12 cellular contexts compared by ENCODE assay signal in the genomic region with DNA sequence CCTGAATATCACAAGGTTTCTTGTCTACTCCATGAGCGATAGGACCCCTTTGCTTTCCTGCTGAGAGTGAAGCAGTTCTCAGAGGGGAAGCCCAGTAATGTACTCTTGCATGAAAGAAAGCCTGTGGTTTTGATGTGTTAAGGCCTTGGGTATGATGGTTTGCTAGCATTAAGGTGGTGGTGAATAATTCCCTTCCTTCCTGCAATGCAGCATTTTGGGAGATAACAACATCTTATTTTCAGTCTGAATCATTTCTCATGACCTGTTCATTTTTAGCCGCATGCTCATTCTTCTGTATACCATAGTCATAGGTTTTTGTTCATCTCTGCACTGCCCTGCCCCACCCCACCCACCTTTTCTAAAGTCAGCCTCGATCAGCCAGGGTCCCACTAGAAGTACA.
DNase-seq lines count a peak whose midpoint lies in the region; ATAC-seq and TF ChIP-seq lines count a peak whose summit lies in the region.
"Had no signal": no experiment of that assay in that cellular context is flagged by ENCODE, and none has a peak within 500 bp of the region (broad histone marks: within the 10 kb centered on the region; RNA-seq: fewer than 3 reads in every experiment).

No MANE protein-coding gene starts in this region.

- H3K4me1 ChIP-seq in PC-9 (replicated peaks; ENCODE audit: insufficient read depth) = 0 out of 2 replicates have a peak, but pooled peaks cover 6% of the 10 kb centered on the region
- H3K4me1 ChIP-seq: testis had no signal

- peak; percentile 63 for DNase-seq in fibroblast of pulmonary artery (ENCODE audit: low read depth)
- DNase-seq in PC-9 = no peak
- no peak for DNase-seq in NAMALWA (ENCODE audit: low spot score)
- no peak for DNase-seq in dorsolateral prefrontal cortex
- DNase-seq in 8988T = no peak
- DNase-seq: left ventricle myocardium superior, NCI-H2227 treated with DMSO at 0.1 percent for 48 hours, T-helper 1 cell, testis had no signal

- no peaks in the 10 kb centered on the region for H4K20me1 ChIP-seq in PC-9 (ENCODE audit: insufficient read depth)

- H3K9me2 ChIP-seq in PC-9 (ENCODE audit: insufficient read depth) = no peaks in the 10 kb centered on the region

- no peak overlapping the region for H2AFZ ChIP-seq in PC-9

- H3K27ac ChIP-seq in PC-9 (no peak overlapping the region), dorsolateral prefrontal cortex (no peak overlapping the region)
- H3K27ac ChIP-seq: testis had no signal

- H3K4me2 ChIP-seq in PC-9 = no peak overlapping the region

- no peaks in the 10 kb centered on the region for H3F3A ChIP-seq in PC-9 (ENCODE audit: insufficient read depth, low read depth)

- H3K27me3 ChIP-seq in PC-9 (ENCODE audit: insufficient read depth, low read depth) (no peaks in the 10 kb centered on the region), dorsolateral prefrontal cortex (no peaks in the 10 kb centered on the region)
- H3K27me3 ChIP-seq: testis had no signal

- BruUV-seq in PC-9 (replicated peaks; lab: Mats Ljungman, UMichigan) = no TSS peak

- no peak overlapping the region for H3K4me3 ChIP-seq in fibroblast of pulmonary artery (replicated peaks; ENCODE audit: low read depth, low read length)
- no peak overlapping the region for H3K4me3 ChIP-seq in PC-9
- H3K4me3 ChIP-seq in dorsolateral prefrontal cortex = no peak overlapping the region
- H3K4me3 ChIP-seq: testis had no signal

- TF ChIP-seq CTCF in fibroblast of pulmonary artery (IDR thresholded peaks at IDR 0.05; ENCODE audit: low read length, missing control alignments) (no peak), PC-9 (conservative IDR thresholded peaks at IDR 0.05) (no peak), dorsolateral prefrontal cortex (IDR thresholded peaks at IDR 0.05 in 54 of 56, conservative IDR thresholded peaks at IDR 0.05 in 2 of 56; ENCODE audit: low read depth in 1 of 56, partially characterized antibody in 56 of 56) (no peak)

- CTCF ChIA-PET in PC-9 (lab: Charles Lee) = no interaction called here

- intact Hi-C loops in PC-9 (cut with micrococcal nuclease; ENCODE audit: unreplicated experiment) = no loop called here
- intact Hi-C loops in dorsolateral prefrontal cortex (cut with DNase I) = no loop called here

- POLR2A ChIA-PET in PC-9 (lab: Charles Lee; ENCODE audit: unreplicated experiment) = no interaction called here

- H3K36me3 ChIP-seq in PC-9 (ENCODE audit: low read depth) = no peaks in the 10 kb centered on the region

- peak; percentile 61 for ATAC-seq in GM18499 (IDR thresholded peaks at IDR 0.05; ENCODE audit: insufficient read depth, unreplicated experiment)
- ATAC-seq in GM21717 (IDR thresholded peaks at IDR 0.05; ENCODE audit: unreplicated experiment) = peak; percentile 79
- peak; percentile 92 for ATAC-seq in HG03432 (IDR thresholded peaks at IDR 0.05; ENCODE audit: unreplicated experiment)
- ATAC-seq: left ventricle myocardium superior had no signal

- no peaks in the 10 kb centered on the region for H3K79me2 ChIP-seq in PC-9 (ENCODE audit: low read depth)

- H3K9me3 ChIP-seq in PC-9 (ENCODE audit: insufficient read depth, low read depth) = no peaks in the 10 kb centered on the region
- H3K9me3 ChIP-seq: testis had no signal
